16 cellular contexts compared by ENCODE assay signal in the genomic region with DNA sequence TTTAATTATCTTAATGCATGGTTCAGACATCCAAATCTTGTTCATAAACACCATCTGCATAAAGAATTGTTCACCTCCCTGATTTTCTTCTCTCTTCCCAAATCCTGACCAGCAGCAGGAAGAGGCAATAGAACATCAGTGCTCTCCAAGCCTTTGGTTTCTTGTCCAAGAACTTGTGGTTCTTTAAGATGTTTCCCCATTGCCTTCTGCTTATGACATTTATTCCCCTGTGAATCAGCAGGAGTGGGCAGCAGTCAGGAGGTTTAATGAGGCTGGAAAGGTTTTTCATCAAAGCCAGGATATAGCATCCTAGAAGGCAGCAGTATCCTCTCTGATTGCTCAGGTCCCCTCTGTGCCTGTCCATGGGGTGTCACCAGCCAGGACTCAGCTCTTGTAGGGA. TPM values are rescaled to one million over a fixed set of nuclear protein-coding genes. Genes with fewer than 3 reads are reported as not detected.
A peak's percentile ranks its signal among the peaks of the same experiment; 100 is the strongest.
DNase-seq lines count a peak whose midpoint lies in the region; ATAC-seq and TF ChIP-seq lines count a peak whose summit lies in the region.
"Had no signal": no experiment of that assay in that cellular context is flagged by ENCODE, and none has a peak within 500 bp of the region (broad histone marks: within the 10 kb centered on the region; RNA-seq: fewer than 3 reads in every experiment).

No MANE protein-coding gene starts in this region.

- CTCF ChIA-PET in CD4-positive, alpha-beta T cell (lab: Charles Lee), result no interaction called here

- no peaks in the 10 kb centered on the region for H3K9me3 Mint-ChIP-seq in CD4-positive, alpha-beta T cell

- no peak for DNase-seq in CD4-positive, alpha-beta T cell
- DNase-seq in D341Med (ENCODE audit: low spot score) (peak; percentile 30), NCI-H446 treated with DMSO at 0.1 percent for 48 hours (lab: John Stamatoyannopoulos, UW) (peak; percentile 40), fibroblast of gingiva (ENCODE audit: low read depth) (peak; percentile 36), sciatic nerve (ENCODE audit: low spot score) (no peak), MG63 (no peak)
- no peak for DNase-seq in stimulated activated CD4-positive, alpha-beta T cell treated with anti-CD3 and anti-CD28 coated beads, Interleukin-12 subunit alpha, Interleukin-12 subunit beta, amount 100 ng/mL, for 4 hours
- DNase-seq: CD4-positive, alpha-beta memory T cell; GDM1; KG1; NCI-H1105; NCI-H226; NCI-H524 treated with DMSO at 0.1 percent for 48 hours; OCI-M1; SJCRH30 had no signal

- peaks cover 68% of the 10 kb centered on the region for H3K4me1 Mint-ChIP-seq in CD4-positive, alpha-beta T cell (ENCODE audit: low read depth)

- H3K27ac ChIP-seq in CD4-positive, alpha-beta T cell (ENCODE audit: low read depth, low read length), result no peak overlapping the region
- H3K27ac ChIP-seq: BLaER1, SJCRH30 had no signal

- ATAC-seq in CD4-positive, alpha-beta T cell (ENCODE audit: poor library complexity), result no peak
- ATAC-seq in sciatic nerve, result no peak

- no peak for TF ChIP-seq CTCF in CD4-positive, alpha-beta T cell (IDR thresholded peaks at IDR 0.05)

- H3K36me3 ChIP-seq in MG63, result peaks cover 86% of the 10 kb centered on the region

- intact Hi-C loops in CD4-positive, alpha-beta T cell (cut with DNase I, micrococcal nuclease), result no loop called here
- intact Hi-C loops in sciatic nerve (cut with DNase I), result no loop called here

- no peaks in the 10 kb centered on the region for H3K9me3 ChIP-seq in CD4-positive, alpha-beta T cell (ENCODE audit: control insufficient read depth, low read length)
- no peaks in the 10 kb centered on the region for H3K9me3 ChIP-seq in MG63
- H3K9me3 ChIP-seq: BLaER1, SJCRH30 had no signal

- no peaks in the 10 kb centered on the region for H3K27me3 Mint-ChIP-seq in CD4-positive, alpha-beta T cell
- H3K27me3 Mint-ChIP-seq: CD4-positive, alpha-beta memory T cell had no signal

- no peaks in the 10 kb centered on the region for H3K27me3 ChIP-seq in CD4-positive, alpha-beta T cell (ENCODE audit: control insufficient read depth, insufficient read depth, low read length)
- H3K27me3 ChIP-seq in MG63, result no peaks in the 10 kb centered on the region
- H3K27me3 ChIP-seq: BLaER1, SJCRH30 had no signal

- no peak overlapping the region for H3K4me3 Mint-ChIP-seq in CD4-positive, alpha-beta T cell
- H3K4me3 Mint-ChIP-seq: CD4-positive, alpha-beta memory T cell had no signal

- H3K27ac Mint-ChIP-seq in CD4-positive, alpha-beta T cell, result peak overlapping the region; percentile 30

- H3K36me3 Mint-ChIP-seq in CD4-positive, alpha-beta T cell (ENCODE audit: low read depth), result peaks cover 94% of the 10 kb centered on the region

- H3K4me3 ChIP-seq in MG63, result no peak overlapping the region
- H3K4me3 ChIP-seq: BLaER1, SJCRH30 had no signal

- POLR2A ChIA-PET in CD4-positive, alpha-beta T cell (lab: Charles Lee), result no interaction called here

RNA-seq across cellular contexts. Expression of gene HDDC2, which starts 5.3 kb away (rescaled TPM):
- 10 to 100 TPM; 19.4 to 21.6 TPM for total RNA-seq in CD4-positive, alpha-beta T cell
- total RNA-seq in sciatic nerve, result 58.4 TPM
- total RNA-seq in MG63 (2014; rRNA removed; shearing (Covaris generic); ENCODE audit: low replicate concordance), result 125 and 151 TPM in 2 replicates

Comparison
In these comparisons a context has a peak if more than half of its experiments do, and no peak if none do; other contexts are left out.
1. DNase-seq: peak in D341Med (single experiment), NCI-H446 treated with DMSO at 0.1 percent for 48 hours (single experiment) and fibroblast of gingiva (single experiment); none in CD4-positive, alpha-beta T cell (0 of 10), stimulated activated CD4-positive, alpha-beta T cell treated with anti-CD3 and anti-CD28 coated beads, Interleukin-12 subunit alpha, Interleukin-12 subunit beta, amount 100 ng/mL, for 4 hours (single experiment), sciatic nerve (single experiment) and MG63 (single experiment).